In genomic region chr4:154503598-154503997, GRCh38 we compare ENCODE assay signal across 8 cellular contexts. TPM values are rescaled to one million over a fixed set of nuclear protein-coding genes. Genes with fewer than 3 reads are reported as not detected.
DNase-seq lines count a peak whose midpoint lies in the region; ATAC-seq and TF ChIP-seq lines count a peak whose summit lies in the region.

No MANE protein-coding gene starts in this region.

- H3K36me3 Mint-ChIP-seq in CD4-positive, alpha-beta T cell (ENCODE audit: low read depth): no peaks in the 10 kb centered on the region
- H3K36me3 Mint-ChIP-seq in activated T-helper 1 cell treated with anti-CD3 and anti-CD28 coated beads, Interleukin-12 subunit alpha, Interleukin-12 subunit beta, Interleukin-2, Interleukin-4 antibody, amounts not matched to agents 30 ng/mL and 10 ng/mL and 1 ng/mL, durations not matched to agents 14 hours and 24 hours and 36 hours (ENCODE audit: low read depth): no peaks in the 10 kb centered on the region

- H3K27me3 ChIP-seq in CD4-positive, alpha-beta T cell (ENCODE audit: control insufficient read depth, insufficient read depth, low read length): peaks cover 11% of the 10 kb centered on the region

- no peak overlapping the region for H3K4me3 Mint-ChIP-seq in CD4-positive, alpha-beta T cell
- H3K4me3 Mint-ChIP-seq in activated T-helper 1 cell treated with anti-CD3 and anti-CD28 coated beads, Interleukin-12 subunit alpha, Interleukin-12 subunit beta, Interleukin-2, Interleukin-4 antibody, amounts not matched to agents 30 ng/mL and 10 ng/mL and 1 ng/mL, durations not matched to agents 14 hours and 24 hours and 36 hours: no peak overlapping the region

- intact Hi-C loops in CD4-positive, alpha-beta T cell (cut with DNase I, micrococcal nuclease): loop anchor here (10.0 kb wide), 2 partner anchors 169 to 719 kb away; partner anchors contain the start of gene SFRP2 (in 1 of the 2)
- intact Hi-C loops in activated T-helper 1 cell treated with anti-CD3 and anti-CD28 coated beads, Interleukin-12 subunit alpha, Interleukin-12 subunit beta, Interleukin-2, Interleukin-4 antibody, amounts not matched to agents 30 ng/mL and 10 ng/mL and 1 ng/mL, durations not matched to agents 14 hours and 24 hours and 36 hours (cut with micrococcal nuclease): no loop called here

- H3K9me3 ChIP-seq in CD4-positive, alpha-beta T cell (ENCODE audit: control insufficient read depth, low read length): no peaks in the 10 kb centered on the region

- CTCF ChIA-PET in CD4-positive, alpha-beta T cell (lab: Charles Lee): no interaction called here

- H3K27me3 Mint-ChIP-seq in CD4-positive, alpha-beta T cell: peaks cover 43% of the 10 kb centered on the region
- H3K27me3 Mint-ChIP-seq in activated T-helper 1 cell treated with anti-CD3 and anti-CD28 coated beads, Interleukin-12 subunit alpha, Interleukin-12 subunit beta, Interleukin-2, Interleukin-4 antibody, amounts not matched to agents 30 ng/mL and 10 ng/mL and 1 ng/mL, durations not matched to agents 14 hours and 24 hours and 36 hours (ENCODE audit: insufficient read depth): peaks cover 25% of the 10 kb centered on the region

- H3K4me1 Mint-ChIP-seq in CD4-positive, alpha-beta T cell (ENCODE audit: low read depth): no peaks in the 10 kb centered on the region
- H3K4me1 Mint-ChIP-seq in activated T-helper 1 cell treated with anti-CD3 and anti-CD28 coated beads, Interleukin-12 subunit alpha, Interleukin-12 subunit beta, Interleukin-2, Interleukin-4 antibody, amounts not matched to agents 30 ng/mL and 10 ng/mL and 1 ng/mL, durations not matched to agents 14 hours and 24 hours and 36 hours (ENCODE audit: low read depth): no peaks in the 10 kb centered on the region

- peak; percentile 48 for TF ChIP-seq CTCF in CD4-positive, alpha-beta T cell (IDR thresholded peaks at IDR 0.05)
- peak; percentile 71 for TF ChIP-seq CTCF in VCaP (conservative IDR thresholded peaks at IDR 0.05)

- no peak for ATAC-seq in CD4-positive, alpha-beta T cell (ENCODE audit: poor library complexity)
- peak; percentile 61 for ATAC-seq in HG03354 (IDR thresholded peaks at IDR 0.05; ENCODE audit: poor library complexity, severe bottlenecking, unreplicated experiment)
- peak; percentile 73 for ATAC-seq in left lobe of liver
- ATAC-seq in GM21526 (IDR thresholded peaks at IDR 0.05; ENCODE audit: low FRiP score, unreplicated experiment): no peak

- H3K27ac ChIP-seq in CD4-positive, alpha-beta T cell (ENCODE audit: low read depth, low read length): no peak overlapping the region
- no peak overlapping the region for H3K27ac ChIP-seq in VCaP

- H3K27ac Mint-ChIP-seq in CD4-positive, alpha-beta T cell: no peak overlapping the region
- no peak overlapping the region for H3K27ac Mint-ChIP-seq in activated T-helper 1 cell treated with anti-CD3 and anti-CD28 coated beads, Interleukin-12 subunit alpha, Interleukin-12 subunit beta, Interleukin-2, Interleukin-4 antibody, amounts not matched to agents 30 ng/mL and 10 ng/mL and 1 ng/mL, durations not matched to agents 14 hours and 24 hours and 36 hours

- no peaks in the 10 kb centered on the region for H3K9me3 Mint-ChIP-seq in CD4-positive, alpha-beta T cell
- H3K9me3 Mint-ChIP-seq in activated T-helper 1 cell treated with anti-CD3 and anti-CD28 coated beads, Interleukin-12 subunit alpha, Interleukin-12 subunit beta, Interleukin-2, Interleukin-4 antibody, amounts not matched to agents 30 ng/mL and 10 ng/mL and 1 ng/mL, durations not matched to agents 14 hours and 24 hours and 36 hours: no peaks in the 10 kb centered on the region

- POLR2A ChIA-PET in CD4-positive, alpha-beta T cell (lab: Charles Lee): no interaction called here

- DNase-seq in CD4-positive, alpha-beta T cell: no peak
- DNase-seq in left lobe of liver (ENCODE audit: low spot score) (no peak), middle frontal gyrus (ENCODE audit: extremely low spot score, low spot score) (no peak)
- no peak for DNase-seq in activated T-helper 1 cell treated with anti-CD3 and anti-CD28 coated beads, Interleukin-12 subunit alpha, Interleukin-12 subunit beta, Interleukin-2, Interleukin-4 antibody, amounts not matched to agents 30 ng/mL and 10 ng/mL and 1 ng/mL, durations not matched to agents 14 hours and 24 hours and 36 hours (ENCODE audit: low spot score)
- DNase-seq in stimulated activated CD4-positive, alpha-beta T cell treated with anti-CD3 and anti-CD28 coated beads, Interleukin-2, amount 100 ng/mL, for 48 hours: no peak

RNA-seq across cellular contexts. Expression of gene DCHS2, which starts 12.0 kb away (rescaled TPM):
- under 1 TPM; 0.16 to 0.22 TPM for total RNA-seq in CD4-positive, alpha-beta T cell
- 0.08 TPM for total RNA-seq in left lobe of liver
- not detected in 2 replicates for total RNA-seq in activated T-helper 1 cell treated with anti-CD3 and anti-CD28 coated beads, Interleukin-12 subunit alpha, Interleukin-12 subunit beta, Interleukin-2, Interleukin-4 antibody, amounts not matched to agents 30 ng/mL and 10 ng/mL and 1 ng/mL, durations not matched to agents 14 hours and 24 hours and 36 hours

RNA-seq across cellular contexts. Expression of gene PLRG1, which starts 46.6 kb away (rescaled TPM):
- total RNA-seq in CD4-positive, alpha-beta T cell: 10 to 100 TPM; 41.1 to 44.8 TPM
- total RNA-seq in left lobe of liver: 28.3 TPM
- 96.4 and 100 TPM in 2 replicates for total RNA-seq in activated T-helper 1 cell treated with anti-CD3 and anti-CD28 coated beads, Interleukin-12 subunit alpha, Interleukin-12 subunit beta, Interleukin-2, Interleukin-4 antibody, amounts not matched to agents 30 ng/mL and 10 ng/mL and 1 ng/mL, durations not matched to agents 14 hours and 24 hours and 36 hours

RNA-seq across cellular contexts. Expression of gene FGB, which starts 59.2 kb away (rescaled TPM):
- not detected for total RNA-seq in CD4-positive, alpha-beta T cell
- 9,039 TPM for total RNA-seq in left lobe of liver
- not detected in 2 replicates for total RNA-seq in activated T-helper 1 cell treated with anti-CD3 and anti-CD28 coated beads, Interleukin-12 subunit alpha, Interleukin-12 subunit beta, Interleukin-2, Interleukin-4 antibody, amounts not matched to agents 30 ng/mL and 10 ng/mL and 1 ng/mL, durations not matched to agents 14 hours and 24 hours and 36 hours

Comparison
In these comparisons a context has a peak if more than half of its experiments do, and no peak if none do; other contexts are left out.
1. ATAC-seq: peak in HG03354 (single experiment) and left lobe of liver (single experiment); none in CD4-positive, alpha-beta T cell (single experiment) and GM21526 (single experiment).
2. RNA of gene FGB, which starts 59.2 kb away (total RNA-seq): 9,039 TPM in left lobe of liver (single experiment); not detected in CD4-positive, alpha-beta T cell and not detected in activated T-helper 1 cell treated with anti-CD3 and anti-CD28 coated beads, Interleukin-12 subunit alpha, Interleukin-12 subunit beta, Interleukin-2, Interleukin-4 antibody, amounts not matched to agents 30 ng/mL and 10 ng/mL and 1 ng/mL, durations not matched to agents 14 hours and 24 hours and 36 hours; every median in the first group is over 1,000 times any median in the second.